In the genomic region with DNA sequence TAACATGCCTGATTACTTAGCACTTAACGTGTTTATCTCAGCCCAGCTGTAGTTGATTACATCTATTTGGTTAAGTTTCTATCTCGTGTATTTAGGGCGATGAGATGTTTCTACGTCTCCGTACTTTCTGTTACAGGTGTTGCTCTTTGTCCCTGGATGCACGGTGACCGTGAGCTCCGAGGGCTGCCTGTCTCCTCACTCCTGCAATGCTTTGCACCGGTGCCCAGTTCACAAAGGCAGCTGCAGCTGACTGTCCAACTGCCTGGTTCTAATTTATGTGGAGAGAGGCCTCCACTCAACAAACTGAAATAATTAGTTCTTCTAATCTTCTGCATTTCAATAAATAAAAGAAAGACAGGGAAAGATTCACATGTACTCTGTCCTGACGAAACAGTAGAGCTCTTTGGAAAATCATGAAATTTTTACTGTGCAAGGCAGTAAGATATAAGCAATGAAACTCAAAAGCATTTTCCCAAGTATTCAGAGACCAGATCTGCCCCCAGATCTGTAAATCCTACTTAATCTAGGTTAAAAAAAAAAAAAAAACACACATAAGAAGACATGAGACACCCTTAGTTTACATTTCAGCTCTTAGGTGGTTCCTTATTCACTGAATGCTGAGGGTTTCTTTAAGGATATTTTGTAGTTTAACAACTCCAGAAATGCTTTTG, we compare ENCODE assay signal across 13 cellular contexts.
DNase-seq lines count a peak whose midpoint lies in the region; ATAC-seq and TF ChIP-seq lines count a peak whose summit lies in the region.
"Had no signal": no experiment of that assay in that cellular context is flagged by ENCODE, and none has a peak within 500 bp of the region (broad histone marks: within the 10 kb centered on the region; RNA-seq: fewer than 3 reads in every experiment).

No MANE protein-coding gene starts in this region.

- DNase-seq in DMS153 treated with DMSO at 0.1 percent for 48 hours (lab: John Stamatoyannopoulos, UW; ENCODE audit: unreplicated experiment): peak; percentile 28
- DNase-seq in NCI-H510A treated with DMSO at 0.1 percent for 48 hours (lab: John Stamatoyannopoulos, UW): peak; percentile 82
- no peak for DNase-seq in neural crest cell (ENCODE audit: low read depth, low spot score)
- no peak for DNase-seq in dedifferentiated amniotic fluid mesenchymal stem cell (ENCODE audit: extremely low spot score)
- no peak for DNase-seq in GM19238 (ENCODE audit: insufficient read length, low spot score)
- DNase-seq: activated CD8-positive, alpha-beta T cell treated with anti-CD3 and anti-CD28 coated beads for 36 hours; CD8-positive, alpha-beta memory T cell; NCI-H2081 treated with DMSO at 0.1 percent for 48 hours; stimulated activated naive CD8-positive, alpha-beta T cell treated with anti-CD3 and anti-CD28 coated beads, Interleukin-15, amount 100 ng/mL, for 72 hours; SW 1271 had no signal

- no peak overlapping the region for H3K4me3 Mint-ChIP-seq in neural crest cell
- H3K4me3 Mint-ChIP-seq: activated CD8-positive, alpha-beta T cell treated with anti-CD3 and anti-CD28 coated beads for 36 hours; activated T-helper 1 cell treated with anti-CD3 and anti-CD28 coated beads, Interleukin-12 subunit alpha, Interleukin-12 subunit beta, Interleukin-2, Interleukin-4 antibody, amounts not matched to agents 30 ng/mL and 10 ng/mL and 1 ng/mL, durations not matched to agents 14 hours and 24 hours and 36 hours; CD8-positive, alpha-beta memory T cell; stimulated activated naive CD8-positive, alpha-beta T cell treated with anti-CD3 and anti-CD28 coated beads, Interleukin-15, amount 100 ng/mL, for 72 hours had no signal

- H3K9me3 ChIP-seq in endocrine pancreas (ENCODE audit: control insufficient read depth, low read length): no peaks in the 10 kb centered on the region

- no peaks in the 10 kb centered on the region for H3K27me3 ChIP-seq in endocrine pancreas (ENCODE audit: control insufficient read depth, insufficient read depth, low read length)

- H3K9me3 Mint-ChIP-seq in neural crest cell: no peaks in the 10 kb centered on the region
- H3K9me3 Mint-ChIP-seq: activated CD8-positive, alpha-beta T cell treated with anti-CD3 and anti-CD28 coated beads for 36 hours; CD8-positive, alpha-beta memory T cell; stimulated activated naive CD8-positive, alpha-beta T cell treated with anti-CD3 and anti-CD28 coated beads, Interleukin-15, amount 100 ng/mL, for 72 hours had no signal

- no peak for ATAC-seq in HG03565 (IDR thresholded peaks at IDR 0.05; ENCODE audit: unreplicated experiment)
- ATAC-seq: activated CD8-positive, alpha-beta T cell treated with anti-CD3 and anti-CD28 coated beads for 36 hours; stimulated activated naive CD8-positive, alpha-beta T cell treated with anti-CD3 and anti-CD28 coated beads, Interleukin-15, amount 100 ng/mL, for 72 hours had no signal

- peak overlapping the region; percentile 78 for H3K27ac Mint-ChIP-seq in neural crest cell (ENCODE audit: unreplicated experiment)
- H3K27ac Mint-ChIP-seq: activated CD8-positive, alpha-beta T cell treated with anti-CD3 and anti-CD28 coated beads for 36 hours; stimulated activated naive CD8-positive, alpha-beta T cell treated with anti-CD3 and anti-CD28 coated beads, Interleukin-15, amount 100 ng/mL, for 72 hours had no signal

- H3K36me3 Mint-ChIP-seq in neural crest cell (ENCODE audit: low read depth): no peaks in the 10 kb centered on the region

- no peak overlapping the region for H3K9ac ChIP-seq in endocrine pancreas (ENCODE audit: control insufficient read depth, insufficient read depth, low read length)

- H3K27me3 Mint-ChIP-seq in neural crest cell (ENCODE audit: low read depth): no peaks in the 10 kb centered on the region
- H3K27me3 Mint-ChIP-seq: activated CD8-positive, alpha-beta T cell treated with anti-CD3 and anti-CD28 coated beads for 36 hours; CD8-positive, alpha-beta memory T cell; stimulated activated naive CD8-positive, alpha-beta T cell treated with anti-CD3 and anti-CD28 coated beads, Interleukin-15, amount 100 ng/mL, for 72 hours had no signal

- peaks cover 28% of the 10 kb centered on the region for H3K4me1 Mint-ChIP-seq in neural crest cell
- H3K4me1 Mint-ChIP-seq: stimulated activated naive CD8-positive, alpha-beta T cell treated with anti-CD3 and anti-CD28 coated beads, Interleukin-15, amount 100 ng/mL, for 72 hours had no signal

- TF ChIP-seq CTCF in neural crest cell (conservative IDR thresholded peaks at IDR 0.05): no peak

- peak overlapping the region; percentile 7 for H3K4me3 ChIP-seq in endocrine pancreas (ENCODE audit: control insufficient read depth, insufficient read depth, low read length)

- H3K4me1 ChIP-seq in endocrine pancreas (ENCODE audit: control insufficient read depth, insufficient read depth, low read length): peaks cover 15% of the 10 kb centered on the region

- no peaks in the 10 kb centered on the region for H3K36me3 ChIP-seq in endocrine pancreas (ENCODE audit: control insufficient read depth, insufficient read depth, low read length)

Comparison
In these comparisons a context has a peak if more than half of its experiments do, and no peak if none do; other contexts are left out.
1. DNase-seq: peak in DMS153 treated with DMSO at 0.1 percent for 48 hours (single experiment) and NCI-H510A treated with DMSO at 0.1 percent for 48 hours (single experiment); none in neural crest cell (single experiment), dedifferentiated amniotic fluid mesenchymal stem cell (single experiment) and GM19238 (single experiment).